In the genomic region with DNA sequence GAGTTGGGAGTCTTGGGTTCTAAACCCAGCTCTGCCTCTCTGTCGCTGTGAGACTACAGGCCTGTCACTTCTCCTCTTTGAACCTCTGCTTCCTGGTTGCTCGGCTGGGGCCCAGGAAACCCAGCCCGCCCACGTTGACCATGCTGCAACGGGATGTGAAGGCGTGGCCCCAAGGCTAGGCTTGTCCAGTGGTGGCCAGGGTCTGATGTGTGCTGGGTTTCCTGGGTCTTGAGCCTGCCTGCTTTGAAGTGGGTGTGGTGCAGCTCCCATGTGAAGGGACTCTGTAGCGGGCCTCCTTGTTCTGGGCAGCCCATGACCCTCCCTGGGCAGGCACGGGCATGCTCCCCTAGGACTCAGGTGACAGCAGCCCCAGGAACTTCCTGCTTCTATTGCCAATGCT, we compare ENCODE assay signal across 13 cellular contexts.
DNase-seq lines count a peak whose midpoint lies in the region; ATAC-seq and TF ChIP-seq lines count a peak whose summit lies in the region.
"Had no signal": no experiment of that assay in that cellular context is flagged by ENCODE, and none has a peak within 500 bp of the region (broad histone marks: within the 10 kb centered on the region; RNA-seq: fewer than 3 reads in every experiment).

No MANE protein-coding gene starts in this region.

- H3K79me2 ChIP-seq in H9 (ENCODE audit: insufficient read depth, low read length) = no peaks in the 10 kb centered on the region

- H3T11ph ChIP-seq in H9 (ENCODE audit: low read length) = no peak overlapping the region

- whole genome bisulfite sequencing in H9 (ENCODE audit: extremely low coverage, insufficient read length, low lambda C conversion rate) = no CpG with 5 or more reads among the region's 8 CpGs
- WGBS in heart right ventricle, 2 donors = 61 to 64% methylated on average over 8 of the region's 8 CpGs

- no peaks in the 10 kb centered on the region for H3K9me3 Mint-ChIP-seq in H9
- no peaks in the 10 kb centered on the region for H3K9me3 Mint-ChIP-seq in activated naive CD8-positive, alpha-beta T cell treated with anti-CD3 and anti-CD28 coated beads for 36 hours
- H3K9me3 Mint-ChIP-seq in memory B cell = no peaks in the 10 kb centered on the region
- H3K9me3 Mint-ChIP-seq in glutamatergic neuron (ENCODE audit: unreplicated experiment) = no peaks in the 10 kb centered on the region

- peak overlapping the region; percentile 31 for H3K18ac ChIP-seq in H9 (ENCODE audit: insufficient read length, low read depth, low read length)

- peaks cover 0 to 82% (median 0%) of the 10 kb centered on the region in 9 donors for H3K36me3 ChIP-seq in heart right ventricle

- peaks cover 6% of the 10 kb centered on the region in 2 experiments; a peak in 2 of 4 replicates for H3K4me1 Mint-ChIP-seq in H9
- H3K4me1 Mint-ChIP-seq in activated naive CD8-positive, alpha-beta T cell treated with anti-CD3 and anti-CD28 coated beads for 36 hours = no peaks in the 10 kb centered on the region
- H3K4me1 Mint-ChIP-seq in memory B cell = peaks cover 5% of the 10 kb centered on the region
- H3K4me1 Mint-ChIP-seq in glutamatergic neuron (ENCODE audit: low read depth, unreplicated experiment) = peaks cover 3% of the 10 kb centered on the region
- H3K4me1 Mint-ChIP-seq: B cell had no signal

- no peaks in the 10 kb centered on the region for H3K9me3 ChIP-seq in H9 (ENCODE audit: control insufficient read depth, low read depth, low read length)
- H3K9me3 ChIP-seq in heart right ventricle = no peaks in the 10 kb centered on the region

- DNase-seq in CD1c-positive myeloid dendritic cell (ENCODE audit: extremely low spot score) (peak; percentile 77), H9 (no peak), memory B cell (ENCODE audit: low spot score in 2 of 2) (no peak), heart right ventricle (no peak), glutamatergic neuron (no peak)
- DNase-seq in activated naive CD8-positive, alpha-beta T cell treated with anti-CD3 and anti-CD28 coated beads for 36 hours = peak; percentile 17
- DNase-seq: activated naive CD4-positive, alpha-beta T cell treated with Interleukin-2 at 50 U/mL for 16 hours; mesendoderm; NCI-H2029; posterior cingulate gyrus had no signal

- H3K23me2 ChIP-seq in H9 (ENCODE audit: insufficient read length, low read depth, low read length, poor library complexity, severe bottlenecking) = no peaks in the 10 kb centered on the region

- H3K4me1 ChIP-seq in H9 (ENCODE audit: insufficient read depth, low read length) = no peaks in the 10 kb centered on the region
- no peaks in the 10 kb centered on the region for H3K4me1 ChIP-seq in heart right ventricle

- H3K27me3 ChIP-seq in H9 (ENCODE audit: insufficient read depth, low read length) = no peaks in the 10 kb centered on the region
- no peaks in the 10 kb centered on the region for H3K27me3 ChIP-seq in heart right ventricle

- H2BK12ac ChIP-seq in H9 (ENCODE audit: insufficient read length, low read depth, low read length) = no peak overlapping the region

- no peak overlapping the region for H3K4me3 ChIP-seq in heart right ventricle

- H3K27ac Mint-ChIP-seq in H9 = peak overlapping the region in 1 of 3 experiments; percentile 91; a peak in 1 of 7 replicates
- no peak overlapping the region for H3K27ac Mint-ChIP-seq in activated naive CD8-positive, alpha-beta T cell treated with anti-CD3 and anti-CD28 coated beads for 36 hours
- peak overlapping the region; percentile 73 for H3K27ac Mint-ChIP-seq in memory B cell
- no peak overlapping the region for H3K27ac Mint-ChIP-seq in glutamatergic neuron (ENCODE audit: unreplicated experiment)
- H3K27ac Mint-ChIP-seq: B cell had no signal

- H3K79me1 ChIP-seq in H9 (ENCODE audit: insufficient read depth, low read depth, low read length, poor library complexity, severe bottlenecking) = no peaks in the 10 kb centered on the region

- no peak overlapping the region for H2BK5ac ChIP-seq in H9 (ENCODE audit: insufficient read length, low read length)

- H3K27me3 Mint-ChIP-seq in H9 (ENCODE audit: low read depth) (no peaks in the 10 kb centered on the region; the same call in 1 of the 2 replicates), memory B cell (no peaks in the 10 kb centered on the region), glutamatergic neuron (ENCODE audit: unreplicated experiment) (no peaks in the 10 kb centered on the region)
- no peaks in the 10 kb centered on the region for H3K27me3 Mint-ChIP-seq in activated naive CD8-positive, alpha-beta T cell treated with anti-CD3 and anti-CD28 coated beads for 36 hours
- H3K27me3 Mint-ChIP-seq: B cell had no signal

- no peak overlapping the region for H3K4me3 Mint-ChIP-seq in H9
- H3K4me3 Mint-ChIP-seq in activated naive CD8-positive, alpha-beta T cell treated with anti-CD3 and anti-CD28 coated beads for 36 hours = no peak overlapping the region
- H3K4me3 Mint-ChIP-seq in memory B cell = no peak overlapping the region
- H3K4me3 Mint-ChIP-seq in glutamatergic neuron (ENCODE audit: unreplicated experiment) = no peak overlapping the region
- H3K4me3 Mint-ChIP-seq: B cell had no signal

- H4K5ac ChIP-seq in H9 (ENCODE audit: insufficient read length, low read depth, low read length) = no peak overlapping the region

- no peak overlapping the region for H2BK120ac ChIP-seq in H9 (ENCODE audit: low read depth, low read length, poor library complexity, severe bottlenecking)

- H3K4me2 ChIP-seq in H9 (ENCODE audit: insufficient read depth, insufficient read length, low read length) = no peak overlapping the region

- H2BK15ac ChIP-seq in H9 (ENCODE audit: low read depth, low read length) = no peak overlapping the region

- H3K56ac ChIP-seq in H9 (ENCODE audit: insufficient read length, low read depth, low read length) = no peak overlapping the region

- no peak overlapping the region for H2AFZ ChIP-seq in H9 (ENCODE audit: low read length)

- intact Hi-C loops in heart right ventricle (cut with DNase I) = no loop called here

- no peak overlapping the region for H3K27ac ChIP-seq in H9 (ENCODE audit: insufficient read length, low read depth, low read length)
- no peak overlapping the region for H3K27ac ChIP-seq in heart right ventricle

- no peak overlapping the region for H3K9ac ChIP-seq in H9 (ENCODE audit: extremely low read depth, insufficient read length, low read length)

- ATAC-seq in memory B cell (ENCODE audit: low read depth) = no peak
- ATAC-seq in HG03460 (IDR thresholded peaks at IDR 0.05; ENCODE audit: unreplicated experiment) = no peak
- ATAC-seq in HG02973 (IDR thresholded peaks at IDR 0.05; ENCODE audit: unreplicated experiment) = no peak
- no peak for ATAC-seq in heart right ventricle

- no peaks in the 10 kb centered on the region for H4K20me1 ChIP-seq in H9 (ENCODE audit: control insufficient read depth, insufficient read depth, insufficient read length)

- no peak overlapping the region for H4K91ac ChIP-seq in H9 (ENCODE audit: insufficient read length, low read depth, low read length)

- no peak for TF ChIP-seq CTCF in H9 (conservative IDR thresholded peaks at IDR 0.05)
- no peak for TF ChIP-seq CTCF in heart right ventricle (IDR thresholded peaks at IDR 0.05)
- TF ChIP-seq CTCF in glutamatergic neuron (IDR thresholded peaks at IDR 0.05; ENCODE audit: partially characterized antibody, unreplicated experiment) = no peak

- H2AK5ac ChIP-seq in H9 (ENCODE audit: insufficient read length, low read length) = no peak overlapping the region

- no peak overlapping the region for H3K23ac ChIP-seq in H9 (ENCODE audit: insufficient read length, low read depth, low read length)

- H4K8ac ChIP-seq in H9 (replicated peaks; ENCODE audit: insufficient read length, low read depth, low read length) = no peak overlapping the region

- H3K36me3 Mint-ChIP-seq in H9 (ENCODE audit: insufficient read depth in 1 of 3, low read depth in 3 of 3) = no peaks in the 10 kb centered on the region; a peak in 2 of 7 replicates
- H3K36me3 Mint-ChIP-seq in activated naive CD8-positive, alpha-beta T cell treated with anti-CD3 and anti-CD28 coated beads for 36 hours = no peaks in the 10 kb centered on the region
- peaks cover 45% of the 10 kb centered on the region for H3K36me3 Mint-ChIP-seq in memory B cell
- H3K36me3 Mint-ChIP-seq in glutamatergic neuron (ENCODE audit: unreplicated experiment) = no peaks in the 10 kb centered on the region

- H3K4ac ChIP-seq in H9 (ENCODE audit: low read depth, low read length) = no peak overlapping the region

- H3K14ac ChIP-seq in H9 (ENCODE audit: insufficient read depth, low read length) = no peak overlapping the region; the same call in 1 of the 2 replicates

- H2BK20ac ChIP-seq in H9 (ENCODE audit: low read depth, low read length, poor library complexity, severe bottlenecking) = no peak overlapping the region

Comparison
In these comparisons a context has a peak if more than half of its experiments do, and no peak if none do; other contexts are left out.
1. DNase-seq: peak in CD1c-positive myeloid dendritic cell (single experiment) and activated naive CD8-positive, alpha-beta T cell treated with anti-CD3 and anti-CD28 coated beads for 36 hours (single experiment); none in H9 (single experiment), memory B cell (0 of 2), heart right ventricle (0 of 2) and glutamatergic neuron (single experiment).